ENCODE assay signal across 17 cellular contexts in the genomic region with DNA sequence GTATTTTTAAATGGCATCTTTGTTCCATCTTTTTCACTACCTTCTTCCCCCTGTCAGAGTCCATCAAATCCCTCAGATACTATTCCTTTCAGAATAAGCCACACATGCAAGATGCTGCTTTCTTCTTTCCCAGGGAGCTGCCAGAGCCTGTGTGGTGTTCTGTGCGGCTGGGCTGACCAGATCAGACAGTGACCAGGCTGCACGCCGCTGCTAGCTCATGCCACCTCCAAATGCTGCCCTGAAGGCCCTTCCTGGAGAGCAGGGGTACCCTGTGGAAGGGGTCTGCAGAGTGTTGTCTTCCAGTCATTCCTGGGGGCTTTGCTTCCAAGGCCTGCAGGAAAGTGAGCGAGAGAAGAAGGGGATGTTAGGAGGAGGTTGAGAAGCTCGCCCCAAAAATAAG.
DNase-seq lines count a peak whose midpoint lies in the region; ATAC-seq and TF ChIP-seq lines count a peak whose summit lies in the region.
"Had no signal": no experiment of that assay in that cellular context is flagged by ENCODE, and none has a peak within 500 bp of the region (broad histone marks: within the 10 kb centered on the region; RNA-seq: fewer than 3 reads in every experiment).

No MANE protein-coding gene starts in this region.

- ATAC-seq in left ventricle myocardium superior (peak; percentile 46), psoas muscle (peak in 1 of 4 donors; percentile 62), HG03460 (IDR thresholded peaks at IDR 0.05; ENCODE audit: unreplicated experiment) (no peak), left lung (no peak)
- ATAC-seq: activated naive CD8-positive, alpha-beta T cell treated with anti-CD3 and anti-CD28 coated beads, Interleukin-2, amount 50 U/mL, for 24 hours had no signal

- H3K27me3 ChIP-seq in right atrium auricular region (no peaks in the 10 kb centered on the region), fibroblast of lung (ENCODE audit: control insufficient read depth, insufficient read depth, low read length) (no peaks in the 10 kb centered on the region), psoas muscle (ENCODE audit: insufficient read depth in 3 of 3, low read length in 2 of 3) (no peaks in the 10 kb centered on the region), left lung (no peaks in the 10 kb centered on the region)
- H3K27me3 ChIP-seq: cardiac muscle cell, esophagus squamous epithelium, heart right ventricle had no signal

- intact Hi-C loops in left ventricle myocardium superior (cut with micrococcal nuclease) (no loop called here), psoas muscle (cut with DNase I) (no loop called here), left lung (cut with DNase I) (no loop called here)

- no peak overlapping the region for H3K4me3 ChIP-seq in right atrium auricular region
- H3K4me3 ChIP-seq in fibroblast of lung (replicated peaks in 1 of 4; ENCODE audit: control extremely low read depth in 1 of 4, insufficient read depth in 1 of 4, low read depth in 3 of 4, low read length in 4 of 4): peak overlapping the region in 1 of 4 experiments; percentile 52
- peak overlapping the region; percentile 46 for H3K4me3 ChIP-seq in psoas muscle
- H3K4me3 ChIP-seq in left lung: no peak overlapping the region
- H3K4me3 ChIP-seq: cardiac muscle cell had no signal

- DNase-seq in left ventricle myocardium superior (no peak), right atrium auricular region (ENCODE audit: low spot score) (no peak), fibroblast of lung (ENCODE audit: low read depth in 2 of 2) (no peak), psoas muscle (no peak), cerebellum (ENCODE audit: low spot score) (no peak), T-helper 2 cell (no peak), left lung (no peak)
- DNase-seq: ACHN; activated naive CD8-positive, alpha-beta T cell treated with anti-CD3 and anti-CD28 coated beads, Interleukin-2, amount 50 U/mL, for 24 hours; Caco-2; effector CD4-positive, alpha-beta T cell; esophagus squamous epithelium; heart right ventricle; islet precursor cell; NCI-H1436 treated with DMSO at 0.1 percent for 48 hours had no signal

- H3K4me1 ChIP-seq in right atrium auricular region: peaks cover 0 to 12% of the 10 kb centered on the region in 2 donors
- peaks cover 8% of the 10 kb centered on the region for H3K4me1 ChIP-seq in fibroblast of lung (ENCODE audit: control insufficient read depth, extremely low read depth, insufficient read depth, low read length)
- H3K4me1 ChIP-seq in psoas muscle: peaks cover 12% of the 10 kb centered on the region
- no peaks in the 10 kb centered on the region for H3K4me1 ChIP-seq in left lung

- H3K4me2 ChIP-seq in fibroblast of lung (ENCODE audit: extremely low read depth, insufficient read depth, low read length): peak overlapping the region; percentile 97

- H3K36me3 ChIP-seq in right atrium auricular region (no peaks in the 10 kb centered on the region), fibroblast of lung (ENCODE audit: control insufficient read depth, insufficient read depth, low read length) (no peaks in the 10 kb centered on the region), psoas muscle (ENCODE audit: insufficient read depth in 1 of 2, low read depth in 1 of 2) (no peaks in the 10 kb centered on the region), left lung (no peaks in the 10 kb centered on the region)
- H3K36me3 ChIP-seq: cardiac muscle cell, esophagus squamous epithelium, heart right ventricle had no signal

- no peaks in the 10 kb centered on the region for H4K20me1 ChIP-seq in fibroblast of lung (ENCODE audit: control insufficient read depth, extremely low read depth, insufficient read depth, low read length)

- no peak overlapping the region for H3K9ac ChIP-seq in fibroblast of lung (ENCODE audit: insufficient read depth, low read length)

- no peak overlapping the region for H2AFZ ChIP-seq in fibroblast of lung (ENCODE audit: low read length)

- no peaks in the 10 kb centered on the region for H3K79me2 ChIP-seq in fibroblast of lung (ENCODE audit: control insufficient read depth, insufficient read depth, low read length)

- H3K27ac ChIP-seq in right atrium auricular region (peak overlapping the region in 1 of 2 donors; percentile 22), fibroblast of lung (ENCODE audit: insufficient read depth, low read length) (peak overlapping the region; percentile 40), psoas muscle (no peak overlapping the region), left lung (no peak overlapping the region)
- H3K27ac ChIP-seq: cardiac muscle cell had no signal

- 77 to 89% (median 79%) methylated on average over 5 of the region's 5 CpGs for WGBS in psoas muscle, 3 donors

- TF ChIP-seq CTCF in right atrium auricular region (IDR thresholded peaks at IDR 0.05) (no peak), fibroblast of lung (conservative IDR thresholded peaks at IDR 0.05 in 1 of 2, IDR thresholded peaks at IDR 0.05 in 1 of 2; ENCODE audit: low read depth in 1 of 2, low read length in 2 of 2) (no peak), psoas muscle (IDR thresholded peaks at IDR 0.05) (no peak), left lung (IDR thresholded peaks at IDR 0.05) (no peak)

- H3K9me3 ChIP-seq in right atrium auricular region: no peaks in the 10 kb centered on the region
- H3K9me3 ChIP-seq in fibroblast of lung (ENCODE audit: control insufficient read depth, insufficient read depth, low read depth, low read length): no peaks in the 10 kb centered on the region
- H3K9me3 ChIP-seq in psoas muscle: no peaks in the 10 kb centered on the region
- H3K9me3 ChIP-seq in left lung: no peaks in the 10 kb centered on the region
- H3K9me3 ChIP-seq: Caco-2, esophagus squamous epithelium, heart right ventricle had no signal
